ENCODE assay signal across 26 cellular contexts in the genomic region with DNA sequence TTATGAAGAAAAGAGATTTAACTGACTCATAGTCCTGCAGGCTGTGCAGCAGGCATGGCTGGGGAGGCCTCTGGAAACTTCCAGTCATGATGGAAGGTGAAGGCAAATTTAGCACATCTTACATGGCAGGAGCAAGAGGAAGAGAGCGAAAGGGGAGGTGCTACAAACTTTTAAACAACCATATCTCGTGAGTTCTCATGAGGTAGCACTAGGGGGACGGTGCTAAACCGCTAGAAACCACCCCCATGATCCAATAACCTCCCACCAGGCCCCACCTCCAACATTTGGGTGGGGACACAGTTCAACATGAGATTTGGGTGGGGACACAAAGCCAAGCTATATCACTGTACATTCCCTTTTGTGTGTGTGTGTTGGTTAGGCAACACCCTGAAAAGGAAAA.
"Had no signal": no experiment of that assay in that cellular context is flagged by ENCODE, and none has a peak within 500 bp of the region (broad histone marks: within the 10 kb centered on the region; RNA-seq: fewer than 3 reads in every experiment).

No MANE protein-coding gene starts in this region.

- FAIRE-seq: endometrium, islet of Langerhans, keratinocyte had no signal

- H3K4me3 Mint-ChIP-seq: dendritic cell treated with granulocyte-macrophage colony-stimulating factor and Interleukin-4, amounts not matched to agents 40 ng/mL and 50 ng/mL, for 4 days; effector memory CD8-positive, alpha-beta T cell; endodermal cell; mesothelial cell of epicardium had no signal

- H3K9me3 Mint-ChIP-seq: endodermal cell had no signal

- H3K4me3 ChIP-seq: colonic mucosa, esophagus squamous epithelium, gastrocnemius medialis, heart right ventricle, left lung, lower lobe of right lung, mucosa of descending colon had no signal

- H3K4me1 ChIP-seq: colonic mucosa had no signal

- H3K27me3 Mint-ChIP-seq: dendritic cell treated with granulocyte-macrophage colony-stimulating factor and Interleukin-4, amounts not matched to agents 40 ng/mL and 50 ng/mL, for 4 days; effector memory CD8-positive, alpha-beta T cell; naive B cell had no signal

- H3K36me3 ChIP-seq: colonic mucosa, gastrocnemius medialis had no signal

- H3K27ac Mint-ChIP-seq: dendritic cell treated with granulocyte-macrophage colony-stimulating factor and Interleukin-4, amounts not matched to agents 40 ng/mL and 50 ng/mL, for 4 days; effector memory CD8-positive, alpha-beta T cell; endodermal cell; mesothelial cell of epicardium had no signal

- H3K27ac ChIP-seq: colonic mucosa, epithelial cell of prostate, esophagus squamous epithelium, gastrocnemius medialis, heart right ventricle, left lung, lower lobe of right lung had no signal

- H3K27me3 ChIP-seq: colonic mucosa, esophagus squamous epithelium, gastrocnemius medialis, heart right ventricle, left lung had no signal

- H3K9me3 ChIP-seq: colonic mucosa, esophagus squamous epithelium, gastrocnemius medialis, heart right ventricle, left lung, lower lobe of right lung, mucosa of descending colon had no signal

- DNase-seq: colonic mucosa; cortex of kidney; effector CD8-positive, alpha-beta T cell; effector memory CD8-positive, alpha-beta T cell; endodermal cell; esophagus squamous epithelium; foreskin fibroblast; foreskin melanocyte; gastrocnemius medialis; glutamatergic neuron; head of caudate nucleus; heart right ventricle; hippocampal formation; left cardiac atrium; left lung; left ventricle myocardium superior; lower lobe of right lung; mucosa of descending colon; naive B cell had no signal

- ATAC-seq: effector memory CD8-positive, alpha-beta T cell; esophagus mucosa; gastrocnemius medialis; heart right ventricle; left cardiac atrium; left lung; left ventricle myocardium superior; lower lobe of right lung; mucosa of descending colon had no signal
